11 cellular contexts compared by ENCODE assay signal in genomic region chr11:35041070-35041554, GRCh38.
A peak's percentile ranks its signal among the peaks of the same experiment; 100 is the strongest.
DNase-seq lines count a peak whose midpoint lies in the region; ATAC-seq, FAIRE-seq and TF ChIP-seq lines count a peak whose summit lies in the region.
"Had no signal": no experiment of that assay in that cellular context is flagged by ENCODE, and none has a peak within 500 bp of the region (broad histone marks: within the 10 kb centered on the region; RNA-seq: fewer than 3 reads in every experiment).

No MANE protein-coding gene starts in this region.

- H4K20me1 ChIP-seq in PC-9 (ENCODE audit: insufficient read depth): no peaks in the 10 kb centered on the region

- H3K4me1 Mint-ChIP-seq in MCF 10A (ENCODE audit: insufficient read depth, unreplicated experiment): peaks cover 24% of the 10 kb centered on the region

- no peak for DNase-seq in MCF 10A (ENCODE audit: unreplicated experiment)
- no peak for DNase-seq in breast epithelium (ENCODE audit: low spot score in 2 of 2)
- no peak for DNase-seq in PC-9
- DNase-seq in colonic mucosa: no peak
- no peak for DNase-seq in transverse colon
- DNase-seq in COLO668 (lab: John Stamatoyannopoulos, UW; ENCODE audit: unreplicated experiment): no peak
- DNase-seq in small intestine: no peak
- no peak for DNase-seq in Right ventricle myocardium inferior (ENCODE audit: missing footprints)
- DNase-seq: Kasumi-1, ovary had no signal

- no peak for ATAC-seq in Right ventricle myocardium inferior

- in situ Hi-C loops in transverse colon (cut with MboI; ENCODE audit: low pct_ligation_motif_present in 1 of 4, low pct_unique_long_range_greater_than_20kb in 1 of 4, low sequenced_read_pairs in 3 of 4): no loop called here

- no peak for FAIRE-seq in small intestine (lab: Jason Lieb, UNC)

- BruUV-seq in MCF 10A (replicated peaks; lab: Mats Ljungman, UMichigan) (no TSS peak), PC-9 (replicated peaks; lab: Mats Ljungman, UMichigan) (no TSS peak)

- peak overlapping the region; percentile 69 for H3K4me3 Mint-ChIP-seq in MCF 10A (ENCODE audit: unreplicated experiment)

- no peaks in the 10 kb centered on the region for H3K9me3 ChIP-seq in breast epithelium
- H3K9me3 ChIP-seq in PC-9 (ENCODE audit: insufficient read depth, low read depth): no peaks in the 10 kb centered on the region
- no peaks in the 10 kb centered on the region for H3K9me3 ChIP-seq in colonic mucosa
- no peaks in the 10 kb centered on the region for H3K9me3 ChIP-seq in transverse colon
- no peaks in the 10 kb centered on the region for H3K9me3 ChIP-seq in small intestine (ENCODE audit: control insufficient read depth, low read depth)
- H3K9me3 ChIP-seq: ovary had no signal

- H3K27me3 Mint-ChIP-seq in MCF 10A (ENCODE audit: insufficient read depth, unreplicated experiment): no peaks in the 10 kb centered on the region

- no peak overlapping the region for H3K4me3 ChIP-seq in breast epithelium
- peak overlapping the region; percentile 55; the same call in 1 of the 2 replicates for H3K4me3 ChIP-seq in PC-9
- H3K4me3 ChIP-seq in colonic mucosa: no peak overlapping the region
- no peak overlapping the region for H3K4me3 ChIP-seq in transverse colon
- no peak overlapping the region for H3K4me3 ChIP-seq in small intestine (ENCODE audit: low read depth in 1 of 2, low read length in 2 of 2)
- H3K4me3 ChIP-seq: lung, ovary had no signal

- H3K36me3 ChIP-seq in breast epithelium (no peaks in the 10 kb centered on the region), PC-9 (ENCODE audit: low read depth) (no peaks in the 10 kb centered on the region), colonic mucosa (no peaks in the 10 kb centered on the region), transverse colon (no peaks in the 10 kb centered on the region), small intestine (ENCODE audit: control insufficient read depth in 2 of 2, insufficient read depth in 2 of 2, low read length in 2 of 2) (no peaks in the 10 kb centered on the region)
- H3K36me3 ChIP-seq: ovary had no signal

- no peak for TF ChIP-seq POLR2A in breast epithelium (IDR thresholded peaks at IDR 0.05)
- TF ChIP-seq POLR2A in transverse colon (IDR thresholded peaks at IDR 0.05): no peak

- H2AFZ ChIP-seq in PC-9: peak overlapping the region; percentile 80

- H3K4me1 ChIP-seq in breast epithelium (no peaks in the 10 kb centered on the region), PC-9 (replicated peaks; ENCODE audit: insufficient read depth) (peaks cover 58% of the 10 kb centered on the region), colonic mucosa (no peaks in the 10 kb centered on the region), transverse colon (peaks cover 0 to 4% (median 0%) of the 10 kb centered on the region in 4 donors), small intestine (ENCODE audit: control insufficient read depth in 2 of 2, insufficient read depth in 1 of 2, low read depth in 1 of 2, low read length in 1 of 2) (no peaks in the 10 kb centered on the region)

- TF ChIP-seq CTCF in MCF 10A (IDR thresholded peaks at IDR 0.05; ENCODE audit: unreplicated experiment) (no peak), breast epithelium (IDR thresholded peaks at IDR 0.05) (no peak), PC-9 (conservative IDR thresholded peaks at IDR 0.05) (no peak), colonic mucosa (IDR thresholded peaks at IDR 0.05) (no peak), transverse colon (IDR thresholded peaks at IDR 0.05) (no peak)

- peaks cover 36% of the 10 kb centered on the region; the same call in 1 of the 2 replicates for H3F3A ChIP-seq in PC-9 (ENCODE audit: insufficient read depth, low read depth)

- H3K9me2 ChIP-seq in PC-9 (ENCODE audit: insufficient read depth): no peaks in the 10 kb centered on the region

- TF ChIP-seq EP300 in transverse colon (IDR thresholded peaks at IDR 0.05; ENCODE audit: low read depth): no peak

- H3K36me3 Mint-ChIP-seq in MCF 10A (ENCODE audit: insufficient read depth, unreplicated experiment): no peaks in the 10 kb centered on the region

- intact Hi-C loops in MCF 10A (cut with micrococcal nuclease) (loop anchor here (2.0 kb wide), 2 partner anchors 42 to 104 kb away; no protein-coding TSS in a partner anchor), breast epithelium (cut with DNase I; ENCODE audit: low total_unique reads) (no loop called here), PC-9 (cut with micrococcal nuclease; ENCODE audit: unreplicated experiment) (loop anchor here (2.0 kb wide), 2 partner anchors 70 to 98 kb away; partner anchors contain the start of gene CD44), colonic mucosa (cut with DNase I) (no loop called here), transverse colon (cut with DNase I; ENCODE audit: low total_unique reads) (no loop called here), Right ventricle myocardium inferior (cut with DNase I) (no loop called here)

- H3K27ac ChIP-seq in breast epithelium: peak overlapping the region in 1 of 2 donors; percentile 44
- peak overlapping the region; percentile 87 for H3K27ac ChIP-seq in PC-9
- peak overlapping the region; percentile 25 for H3K27ac ChIP-seq in colonic mucosa
- peak overlapping the region in 3 of 4 donors; percentile 13 to 48 (median 46) for H3K27ac ChIP-seq in transverse colon
- peak overlapping the region in 1 of 2 donors; percentile 85 for H3K27ac ChIP-seq in small intestine (ENCODE audit: low read depth in 1 of 2, low read length in 1 of 2)
- H3K27ac ChIP-seq: ovary had no signal

- H3K4me2 ChIP-seq in PC-9: peak overlapping the region; percentile 77

- POLR2A ChIA-PET in MCF 10A (lab: Yijun Ruan, JAX): interaction anchor here (0.7 to 4.6 kb wide), 24 partner anchors 10 to 327 kb away, joined by 3 to 41 read pairs (median 4); partner anchors contain the start of gene CD44
- POLR2A ChIA-PET in PC-9 (lab: Charles Lee; ENCODE audit: unreplicated experiment): interaction anchor here (0.5 to 1.4 kb wide), 11 partner anchors 27 to 614 kb away, joined by 3 to 11 read pairs (median 5); no protein-coding TSS in a partner anchor

- H3K79me2 ChIP-seq in PC-9 (ENCODE audit: low read depth): no peaks in the 10 kb centered on the region

- peak overlapping the region; percentile 86 for H3K27ac Mint-ChIP-seq in MCF 10A (ENCODE audit: low read depth, unreplicated experiment)

- CTCF ChIA-PET in MCF 10A (lab: Yijun Ruan, JAX): interaction anchor here (0.6 to 2.3 kb wide), 11 partner anchors 10 to 351 kb away, joined by 3 to 7 read pairs (median 3); no protein-coding TSS in a partner anchor
- CTCF ChIA-PET in PC-9 (lab: Charles Lee): interaction anchor here (1.1 kb wide), 1 partner anchor 32 kb away, joined by 6 read pairs; no protein-coding TSS in a partner anchor

- 58 to 81% methylated on average over 3 to 4 of the region's 4 CpGs for WGBS in transverse colon (ENCODE audit: low coverage in 1 of 2), 2 donors
- WGBS in small intestine, 3 donors: 88 to 97% (median 92%) methylated on average over 4 of the region's 4 CpGs

- H3K9me3 Mint-ChIP-seq in MCF 10A (ENCODE audit: unreplicated experiment): no peaks in the 10 kb centered on the region

- H3K27me3 ChIP-seq in breast epithelium (no peaks in the 10 kb centered on the region), PC-9 (ENCODE audit: insufficient read depth, low read depth) (no peaks in the 10 kb centered on the region), colonic mucosa (no peaks in the 10 kb centered on the region), transverse colon (no peaks in the 10 kb centered on the region), small intestine (ENCODE audit: control insufficient read depth in 2 of 2, insufficient read depth in 2 of 2, low read length in 2 of 2) (no peaks in the 10 kb centered on the region)
- H3K27me3 ChIP-seq: ovary had no signal

- no peak overlapping the region for H3K9ac ChIP-seq in colonic mucosa (ENCODE audit: low read depth in 2 of 2, low read length in 2 of 2)

Comparison
In these comparisons a context has a peak if more than half of its experiments do, and no peak if none do; other contexts are left out.
1. intact Hi-C loops: an anchor here in MCF 10A (2.0 kb wide) and PC-9 (2.0 kb wide); none called in breast epithelium, colonic mucosa, transverse colon and Right ventricle myocardium inferior.